Comparison of ENCODE assay signal across 17 cellular contexts in genomic region chr2:15656090-15656489, GRCh38.
"Had no signal": no experiment of that assay in that cellular context is flagged by ENCODE, and none has a peak within 500 bp of the region (broad histone marks: within the 10 kb centered on the region; RNA-seq: fewer than 3 reads in every experiment).

No MANE protein-coding gene starts in this region.

- H3K27ac ChIP-seq: coronary artery, dorsolateral prefrontal cortex, esophagus muscularis mucosa, foreskin keratinocyte, gastroesophageal sphincter, heart left ventricle, hepatocyte, left lung, lower lobe of right lung had no signal

- H3K36me3 ChIP-seq: esophagus muscularis mucosa, gastroesophageal sphincter, heart left ventricle, left lung, lower lobe of right lung had no signal

- H3K4me2 ChIP-seq: hepatocyte had no signal

- H3K27me3 ChIP-seq: dorsolateral prefrontal cortex, esophagus muscularis mucosa, gastroesophageal sphincter, heart left ventricle, hepatocyte, left lung had no signal

- H3K4me1 ChIP-seq: esophagus muscularis mucosa, foreskin keratinocyte, gastroesophageal sphincter, heart left ventricle, left lung, lower lobe of right lung had no signal

- DNase-seq: dermis blood vessel endothelial cell; dorsolateral prefrontal cortex; effector CD4-positive, alpha-beta T cell; effector memory CD4-positive, alpha-beta T cell; foreskin keratinocyte; heart left ventricle; hypothalamus; left cardiac atrium; left lung; left ventricle myocardium superior; lower lobe of right lung; mesenchymal stem cell; midbrain had no signal

- H2AFZ ChIP-seq: hepatocyte had no signal

- H3K9me3 ChIP-seq: esophagus muscularis mucosa, gastroesophageal sphincter, heart left ventricle, left lung, lower lobe of right lung had no signal

- H3K4me3 ChIP-seq: coronary artery, dorsolateral prefrontal cortex, esophagus muscularis mucosa, gastroesophageal sphincter, heart left ventricle, hepatocyte, left lung, lower lobe of right lung had no signal
